Comparison of ENCODE assay signal across 9 cellular contexts in genomic region chr14:61699092-61699491, GRCh38.
DNase-seq lines count a peak whose midpoint lies in the region; ATAC-seq and TF ChIP-seq lines count a peak whose summit lies in the region.
"Had no signal": no experiment of that assay in that cellular context is flagged by ENCODE, and none has a peak within 500 bp of the region (broad histone marks: within the 10 kb centered on the region; RNA-seq: fewer than 3 reads in every experiment).

No MANE protein-coding gene starts in this region.

- in situ Hi-C loops in astrocyte of the spinal cord (cut with HindIII; ENCODE audit: low sequenced_read_pairs), result no loop called here

- H3K27me3 Mint-ChIP-seq in memory B cell, result no peaks in the 10 kb centered on the region

- H3K27ac ChIP-seq in RWPE1, result no peak overlapping the region

- peak overlapping the region; percentile 90 for H3K4me3 ChIP-seq in AG10803 (ENCODE audit: low read length)
- H3K4me3 ChIP-seq in astrocyte of the spinal cord (ENCODE audit: low read depth, low read length), result peak overlapping the region; percentile 96

- no peak for ATAC-seq in memory B cell (ENCODE audit: low read depth)

- TF ChIP-seq CTCF in AG10803 (conservative IDR thresholded peaks at IDR 0.05; ENCODE audit: low read length) (no peak), astrocyte of the spinal cord (IDR thresholded peaks at IDR 0.05; ENCODE audit: low read depth, low read length) (no peak), RWPE1 (conservative IDR thresholded peaks at IDR 0.05; ENCODE audit: low read depth) (no peak)

- CTCF ChIA-PET in RWPE1 (lab: Yijun Ruan, JAX), result no interaction called here

- H3K9me3 Mint-ChIP-seq in memory B cell, result no peaks in the 10 kb centered on the region

- H3K36me3 Mint-ChIP-seq in memory B cell, result peaks cover 2% of the 10 kb centered on the region

- POLR2A ChIA-PET in RWPE1 (lab: Yijun Ruan, JAX; ENCODE audit: low non-redundant PET), result no interaction called here

- peaks cover 32% of the 10 kb centered on the region for H3K4me1 Mint-ChIP-seq in memory B cell

- peak overlapping the region; percentile 73 for H3K4me3 Mint-ChIP-seq in memory B cell

- DNase-seq in AG10803 (ENCODE audit: low read depth), result no peak
- peak; percentile 45 for DNase-seq in HCEC 1CT
- DNase-seq in astrocyte of the spinal cord (ENCODE audit: low read depth, low spot score), result no peak
- no peak for DNase-seq in memory B cell (ENCODE audit: low spot score in 2 of 2)
- DNase-seq in NCI-H2029 treated with DMSO at 0.1 percent for 48 hours (lab: John Stamatoyannopoulos, UW), result no peak
- DNase-seq in NCI-H1417 treated with DMSO at 0.1 percent for 48 hours (lab: John Stamatoyannopoulos, UW), result no peak
- no peak for DNase-seq in RWPE1 (ENCODE audit: low spot score)
- DNase-seq in NOMO-1 treated with dmso at 0.1 percent for 144 hours (lab: John Stamatoyannopoulos, UW; ENCODE audit: unreplicated experiment), result no peak
- DNase-seq: NCI-H510A had no signal

- H3K27ac Mint-ChIP-seq in memory B cell, result peak overlapping the region; percentile 37
